In the genomic region with DNA sequence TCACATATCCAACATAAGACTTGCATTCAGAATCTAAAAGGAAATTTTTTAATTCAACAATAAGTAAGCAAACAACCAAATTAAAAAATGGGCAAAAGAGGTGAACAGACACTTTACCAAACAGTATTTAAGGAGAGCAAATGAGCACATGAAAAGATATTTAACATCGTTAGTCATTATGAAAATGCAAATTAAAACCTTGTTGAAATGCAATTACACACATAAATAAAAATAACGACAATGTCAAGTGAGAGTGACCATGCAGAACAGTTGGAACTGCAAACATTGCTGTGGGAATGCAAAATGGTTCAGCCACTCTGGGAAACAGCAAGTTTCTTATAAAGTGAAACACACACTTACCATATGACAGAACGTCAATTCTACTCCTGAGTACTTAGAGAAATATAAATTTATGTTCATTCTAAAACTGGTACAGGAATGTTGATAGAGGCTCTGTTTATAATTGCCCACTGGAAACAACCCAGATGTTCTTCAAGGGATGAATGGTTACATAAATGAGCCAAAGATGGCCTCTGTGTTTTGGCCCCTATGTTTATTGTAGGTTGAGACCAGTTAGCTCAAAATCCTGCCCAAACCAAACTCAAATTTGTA, we compare ENCODE assay signal across 19 cellular contexts.
"Had no signal": no experiment of that assay in that cellular context is flagged by ENCODE, and none has a peak within 500 bp of the region (broad histone marks: within the 10 kb centered on the region; RNA-seq: fewer than 3 reads in every experiment).

No MANE protein-coding gene starts in this region.

- H3K9ac ChIP-seq: SK-N-SH had no signal

- H3K9me2 ChIP-seq: SK-N-SH had no signal

- FAIRE-seq: HepG2, RCC 7860 had no signal

- ATAC-seq: HepG2, T-helper 17 cell had no signal

- H3K4me2 ChIP-seq: SK-N-SH had no signal

- H3K9me3 ChIP-seq: SK-N-SH had no signal

- DNase-seq: IMR-90, NCI-H1092, NCI-H1105 treated with DMSO at 0.1 percent for 48 hours, NCI-H1417 treated with DMSO at 0.1 percent for 48 hours, NCI-H146, NCI-H1694 treated with DMSO at 0.1 percent for 48 hours, NCI-H1930, NCI-H2081, NCI-H2107, NCI-H2227 treated with DMSO at 0.1 percent for 48 hours, NCI-H524, NCI-H69, NCI-H774, SHP77, SK-N-SH, T-helper 1 cell, T-helper 17 cell had no signal
